In genomic region chr12:57452937-57453509, GRCh38 we compare ENCODE assay signal across 8 cellular contexts. TPM values are rescaled to one million over a fixed set of nuclear protein-coding genes. Genes with fewer than 3 reads are reported as not detected.
DNase-seq lines count a peak whose midpoint lies in the region; ATAC-seq, FAIRE-seq and TF ChIP-seq lines count a peak whose summit lies in the region.

No MANE protein-coding gene starts in this region.

- TF ChIP-seq CTCF in fibroblast of villous mesenchyme (IDR thresholded peaks at IDR 0.05; ENCODE audit: insufficient read depth, low read depth, low read length) (peak; percentile 98), neural cell (IDR thresholded peaks at IDR 0.05; ENCODE audit: poor library complexity, severe bottlenecking) (peak; percentile 87)

- no peaks in the 10 kb centered on the region for H3K9me2 ChIP-seq in neural cell (ENCODE audit: insufficient read depth, low read length)

- H3K27me3 ChIP-seq in neural cell (ENCODE audit: insufficient read depth, low read depth, low read length), result no peaks in the 10 kb centered on the region

- TF ChIP-seq RAD21 in neural cell (conservative IDR thresholded peaks at IDR 0.05), result peak; percentile 84

- DNase-seq in GF-D8 (lab: John Stamatoyannopoulos, UW), result peak; percentile 28
- DNase-seq in NCI-H69 (lab: John Stamatoyannopoulos, UW), result peak; percentile 84
- DNase-seq in activated CD8-positive, alpha-beta memory T cell treated with anti-CD3 and anti-CD28 coated beads for 24 hours, result peak; percentile 77
- DNase-seq in fibroblast of villous mesenchyme (ENCODE audit: low read depth), result peak; percentile 84
- DNase-seq in urothelium cell line (ENCODE audit: low spot score), result peak; percentile 74
- DNase-seq in effector CD8-positive, alpha-beta T cell (lab: John Stamatoyannopoulos, UW), result no peak

- no peak overlapping the region for H3K4me2 ChIP-seq in neural cell (ENCODE audit: low read length)

- H2AFZ ChIP-seq in neural cell (ENCODE audit: low read depth, low read length), result no peak overlapping the region

- no peaks in the 10 kb centered on the region for H3K36me3 ChIP-seq in neural cell (ENCODE audit: insufficient read depth, low read length)

- no peaks in the 10 kb centered on the region for H3F3A ChIP-seq in neural cell (ENCODE audit: insufficient read depth, low read length, poor library complexity, severe bottlenecking)

- peak; percentile 58 for ATAC-seq in HG02852 (IDR thresholded peaks at IDR 0.05; ENCODE audit: unreplicated experiment)

- no peaks in the 10 kb centered on the region for H4K20me1 ChIP-seq in neural cell (ENCODE audit: insufficient read depth)

- no peak for TF ChIP-seq EP300 in neural cell (conservative IDR thresholded peaks at IDR 0.05; ENCODE audit: poor library complexity, severe bottlenecking)

- FAIRE-seq in urothelium cell line (lab: Jason Lieb, UNC), result no peak

- H3K4me3 ChIP-seq in fibroblast of villous mesenchyme (ENCODE audit: low read depth, low read length), result no peak overlapping the region
- H3K4me3 ChIP-seq in neural cell (ENCODE audit: low read length), result no peak overlapping the region

- H3K27ac ChIP-seq in neural cell (ENCODE audit: low read length), result no peak overlapping the region

- no peaks in the 10 kb centered on the region for H3K79me2 ChIP-seq in neural cell (replicated peaks; ENCODE audit: insufficient read depth, low read length)

- H3K9ac ChIP-seq in neural cell (ENCODE audit: low read length), result no peak overlapping the region

- no peaks in the 10 kb centered on the region for H3K9me3 ChIP-seq in neural cell (ENCODE audit: low read length)

TF ChIP-seq in neural cell, 6 proteins besides CTCF, POLR2A, EP300 and RAD21:
- TF ChIP-seq TAF1 (IDR thresholded peaks at IDR 0.05; ENCODE audit: low read depth) (no peak), SMC3 (conservative IDR thresholded peaks at IDR 0.05; ENCODE audit: poor library complexity) (peak; percentile 84)
- TF ChIP-seq, protein P1, sequence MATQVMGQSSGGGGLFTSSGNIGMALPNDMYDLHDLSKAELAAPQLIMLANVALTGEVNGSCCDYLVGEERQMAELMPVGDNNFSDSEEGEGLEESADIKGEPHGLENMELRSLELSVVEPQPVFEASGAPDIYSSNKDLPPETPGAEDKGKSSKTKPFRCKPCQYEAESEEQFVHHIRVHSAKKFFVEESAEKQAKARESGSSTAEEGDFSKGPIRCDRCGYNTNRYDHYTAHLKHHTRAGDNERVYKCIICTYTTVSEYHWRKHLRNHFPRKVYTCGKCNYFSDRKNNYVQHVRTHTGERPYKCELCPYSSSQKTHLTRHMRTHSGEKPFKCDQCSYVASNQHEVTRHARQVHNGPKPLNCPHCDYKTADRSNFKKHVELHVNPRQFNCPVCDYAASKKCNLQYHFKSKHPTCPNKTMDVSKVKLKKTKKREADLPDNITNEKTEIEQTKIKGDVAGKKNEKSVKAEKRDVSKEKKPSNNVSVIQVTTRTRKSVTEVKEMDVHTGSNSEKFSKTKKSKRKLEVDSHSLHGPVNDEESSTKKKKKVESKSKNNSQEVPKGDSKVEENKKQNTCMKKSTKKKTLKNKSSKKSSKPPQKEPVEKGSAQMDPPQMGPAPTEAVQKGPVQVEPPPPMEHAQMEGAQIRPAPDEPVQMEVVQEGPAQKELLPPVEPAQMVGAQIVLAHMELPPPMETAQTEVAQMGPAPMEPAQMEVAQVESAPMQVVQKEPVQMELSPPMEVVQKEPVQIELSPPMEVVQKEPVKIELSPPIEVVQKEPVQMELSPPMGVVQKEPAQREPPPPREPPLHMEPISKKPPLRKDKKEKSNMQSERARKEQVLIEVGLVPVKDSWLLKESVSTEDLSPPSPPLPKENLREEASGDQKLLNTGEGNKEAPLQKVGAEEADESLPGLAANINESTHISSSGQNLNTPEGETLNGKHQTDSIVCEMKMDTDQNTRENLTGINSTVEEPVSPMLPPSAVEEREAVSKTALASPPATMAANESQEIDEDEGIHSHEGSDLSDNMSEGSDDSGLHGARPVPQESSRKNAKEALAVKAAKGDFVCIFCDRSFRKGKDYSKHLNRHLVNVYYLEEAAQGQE (IDR thresholded peaks at IDR 0.05; ENCODE audit: borderline replicate concordance), result no peak
TF ChIP-seq in neural cell: peak in this region for 1.

RNA-seq across cellular contexts. Expression of gene INHBE, which starts 2.1 kb away (rescaled TPM):
- total RNA-seq in fibroblast of villous mesenchyme, result 1.7 and 4.5 TPM in 2 replicates
- polyA plus RNA-seq in neural cell, result 0.30 and 2.3 TPM in 2 replicates
- polyA minus RNA-seq in neural cell, result not detected in 2 replicates

RNA-seq across cellular contexts. Expression of gene GLI1, which starts 6.6 kb away (rescaled TPM):
- 0.86 and 1.9 TPM in 2 replicates for total RNA-seq in fibroblast of villous mesenchyme
- 4.2 TPM in 1 of 2 replicates, not detected in the other for polyA plus RNA-seq in neural cell
- polyA minus RNA-seq in neural cell, result 0.24 and 0.58 TPM in 2 replicates

RNA-seq across cellular contexts. Expression of gene INHBC, which starts 18.4 kb away (rescaled TPM):
- total RNA-seq in fibroblast of villous mesenchyme, result under 0.01 TPM in 1 of 2 replicates, not detected in the other
- polyA plus RNA-seq in neural cell, result not detected in 2 replicates
- polyA minus RNA-seq in neural cell, result not detected in 2 replicates

RNA-seq across cellular contexts. Expression of gene R3HDM2, which starts 22.2 kb away (rescaled TPM):
- total RNA-seq in fibroblast of villous mesenchyme, result 16.8 and 19.0 TPM in 2 replicates
- 11.1 and 13.7 TPM in 2 replicates for polyA plus RNA-seq in neural cell
- 23.4 and 38.7 TPM in 2 replicates for polyA minus RNA-seq in neural cell

RNA-seq across cellular contexts. Expression of gene ARHGAP9, which starts 26.6 kb away (rescaled TPM):
- under 0.01 TPM in 2 replicates for total RNA-seq in fibroblast of villous mesenchyme
- not detected in 2 replicates for polyA plus RNA-seq in neural cell
- not detected in 2 replicates for polyA minus RNA-seq in neural cell
